12 cellular contexts compared by ENCODE assay signal in the genomic region with DNA sequence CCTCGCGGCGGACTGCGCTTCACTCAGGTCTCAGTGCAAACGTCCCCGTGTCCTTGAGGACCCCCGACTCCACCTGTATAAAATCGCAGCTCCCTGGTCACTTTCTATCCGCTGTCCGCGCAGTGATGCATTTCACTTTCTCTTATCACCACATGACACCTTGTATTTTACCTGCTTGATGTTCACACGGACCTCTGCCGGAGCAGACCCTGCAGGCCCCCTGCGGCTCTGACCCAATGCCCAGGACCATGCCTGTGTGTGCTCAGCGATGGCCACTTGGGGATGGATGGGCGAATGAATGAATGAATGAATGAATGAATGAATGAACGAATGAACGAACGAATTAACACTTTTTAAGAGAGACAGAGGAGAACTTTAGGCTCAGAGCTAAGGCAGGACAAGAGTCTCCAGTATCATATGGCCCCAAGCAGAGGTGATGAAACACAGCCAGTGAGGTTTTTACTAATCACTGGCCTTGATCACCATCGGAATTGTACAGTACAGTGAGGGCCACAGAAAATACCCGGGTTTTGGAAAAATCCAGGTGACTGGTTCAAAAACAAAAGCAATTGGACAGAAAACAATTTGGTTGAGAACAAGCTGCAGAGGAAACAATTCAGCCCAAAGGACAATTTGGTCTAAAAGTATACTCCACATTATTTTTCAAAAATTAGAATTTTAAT.
"Had no signal": no experiment of that assay in that cellular context is flagged by ENCODE, and none has a peak within 500 bp of the region (broad histone marks: within the 10 kb centered on the region; RNA-seq: fewer than 3 reads in every experiment).

No MANE protein-coding gene starts in this region.

- H3K9me3 ChIP-seq: left ventricle myocardium inferior, mucosa of descending colon, stomach, testis, upper lobe of left lung had no signal

- H3K4me1 ChIP-seq: left ventricle myocardium inferior had no signal

- FAIRE-seq: endometrium had no signal

- H3K27me3 ChIP-seq: cardiac muscle cell, testis, upper lobe of left lung had no signal

- H3K36me3 ChIP-seq: cardiac muscle cell, left ventricle myocardium inferior, upper lobe of left lung had no signal

- H3K36me3 Mint-ChIP-seq: activated CD4-positive, alpha-beta memory T cell treated with anti-CD3 and anti-CD28 coated beads for 36 hours had no signal

- DNase-seq: activated CD4-positive, alpha-beta memory T cell treated with anti-CD3 and anti-CD28 coated beads for 36 hours; activated CD4-positive, alpha-beta T cell treated with anti-CD3 and anti-CD28 coated beads for 36 hours; activated T-cell treated with anti-CD3 and anti-CD28 coated beads, Interleukin-2, amount 50 U/mL, for 48 hours; left ventricle myocardium inferior; mucosa of descending colon; naive thymus-derived CD4-positive, alpha-beta T cell; occipital lobe; stomach; testis had no signal

- H3K27ac Mint-ChIP-seq: activated CD4-positive, alpha-beta memory T cell treated with anti-CD3 and anti-CD28 coated beads for 36 hours; activated CD4-positive, alpha-beta T cell treated with anti-CD3 and anti-CD28 coated beads for 36 hours had no signal

- H3K27me3 Mint-ChIP-seq: activated CD4-positive, alpha-beta memory T cell treated with anti-CD3 and anti-CD28 coated beads for 36 hours; activated CD4-positive, alpha-beta T cell treated with anti-CD3 and anti-CD28 coated beads for 36 hours had no signal

- ATAC-seq: activated CD4-positive, alpha-beta T cell treated with anti-CD3 and anti-CD28 coated beads for 36 hours; mucosa of descending colon; naive thymus-derived CD4-positive, alpha-beta T cell had no signal

- H3K9me3 Mint-ChIP-seq: activated CD4-positive, alpha-beta memory T cell treated with anti-CD3 and anti-CD28 coated beads for 36 hours; naive thymus-derived CD4-positive, alpha-beta T cell had no signal

- H3K4me3 Mint-ChIP-seq: activated CD4-positive, alpha-beta memory T cell treated with anti-CD3 and anti-CD28 coated beads for 36 hours; activated CD4-positive, alpha-beta T cell treated with anti-CD3 and anti-CD28 coated beads for 36 hours; naive thymus-derived CD4-positive, alpha-beta T cell had no signal

- H3K27ac ChIP-seq: cardiac muscle cell, left ventricle myocardium inferior, testis had no signal

- H3K4me3 ChIP-seq: cardiac muscle cell, left ventricle myocardium inferior, mucosa of descending colon had no signal
